ENCODE assay signal across 12 cellular contexts in genomic region chr17:72640415-72641165, GRCh38.
DNase-seq lines count a peak whose midpoint lies in the region; ATAC-seq and TF ChIP-seq lines count a peak whose summit lies in the region.
"Had no signal": no experiment of that assay in that cellular context is flagged by ENCODE, and none has a peak within 500 bp of the region (broad histone marks: within the 10 kb centered on the region; RNA-seq: fewer than 3 reads in every experiment).

No MANE protein-coding gene starts in this region.

- no peak overlapping the region for H3K4ac ChIP-seq in IMR-90 (ENCODE audit: low read depth, low read length)

- ATAC-seq in IMR-90 (ENCODE audit: low read depth): no peak
- ATAC-seq in HG02870 (IDR thresholded peaks at IDR 0.05; ENCODE audit: unreplicated experiment): no peak

- TF ChIP-seq POLR2A in IMR-90 (IDR thresholded peaks at IDR 0.05; ENCODE audit: low read depth, low read length): no peak

- no peak for TF ChIP-seq CTCF in IMR-90 (conservative IDR thresholded peaks at IDR 0.05; ENCODE audit: low read depth, low read length)

- no peak overlapping the region for H2AK5ac ChIP-seq in IMR-90 (ENCODE audit: low read depth, low read length)

- no peak overlapping the region for H2AK9ac ChIP-seq in IMR-90 (replicated peaks; ENCODE audit: low read depth, low read length, poor library complexity)

- intact Hi-C loops in IMR-90 (cut with micrococcal nuclease): no loop called here
- intact Hi-C loops in head of caudate nucleus (cut with DNase I): no loop called here

- no peak overlapping the region for H2BK15ac ChIP-seq in IMR-90 (ENCODE audit: low read depth, low read length)

- H3K9me3 ChIP-seq in IMR-90 (ENCODE audit: control insufficient read depth, insufficient read depth, low read length): no peaks in the 10 kb centered on the region
- no peaks in the 10 kb centered on the region for H3K9me3 ChIP-seq in adipocyte (ENCODE audit: control insufficient read depth, low read length)
- H3K9me3 ChIP-seq in mucosa of rectum (ENCODE audit: control insufficient read depth in 2 of 2, low read length in 2 of 2): no peaks in the 10 kb centered on the region
- H3K9me3 ChIP-seq: SK-N-SH had no signal

- POLR2A ChIA-PET in IMR-90 (lab: Charles Lee; ENCODE audit: unreplicated experiment): no interaction called here

- no TSS peak for BruUV-seq in IMR-90 (replicated peaks; lab: Mats Ljungman, UMichigan)

- H3K36me3 ChIP-seq in IMR-90 (ENCODE audit: control insufficient read depth, insufficient read depth, low read length): no peaks in the 10 kb centered on the region
- no peaks in the 10 kb centered on the region for H3K36me3 ChIP-seq in adipocyte (ENCODE audit: control insufficient read depth, insufficient read depth, low read length, severe bottlenecking)
- no peaks in the 10 kb centered on the region for H3K36me3 ChIP-seq in mucosa of rectum (ENCODE audit: control insufficient read depth in 2 of 2, insufficient read depth in 2 of 2, low read length in 2 of 2)

- no peak overlapping the region for H3K23ac ChIP-seq in IMR-90 (ENCODE audit: low read depth, low read length)

- H3K79me1 ChIP-seq in IMR-90 (ENCODE audit: low read depth in 1 of 2, low read length in 2 of 2): no peaks in the 10 kb centered on the region

- H3K27me3 ChIP-seq in IMR-90 (ENCODE audit: control insufficient read depth, insufficient read depth, low read length) (peaks cover 3% of the 10 kb centered on the region; the same call in 1 of the 2 replicates), adipocyte (replicated peaks; ENCODE audit: control insufficient read depth, insufficient read depth, low read length) (peaks cover 28% of the 10 kb centered on the region), mucosa of rectum (ENCODE audit: control insufficient read depth in 2 of 2, insufficient read depth in 2 of 2, low read length in 2 of 2) (no peaks in the 10 kb centered on the region)

- H2BK120ac ChIP-seq in IMR-90 (ENCODE audit: low read depth, low read length): no peak overlapping the region

- H2AFZ ChIP-seq in IMR-90 (replicated peaks; ENCODE audit: low read length, poor library complexity): no peak overlapping the region

- no peak overlapping the region for H3K56ac ChIP-seq in IMR-90 (ENCODE audit: extremely low read depth, insufficient read depth, low read length)

- no peak for TF ChIP-seq RAD21 in IMR-90 (IDR thresholded peaks at IDR 0.05; ENCODE audit: low read length)

- no peaks in the 10 kb centered on the region for H3K9me1 ChIP-seq in IMR-90 (ENCODE audit: insufficient read depth, low read length)

- H2BK20ac ChIP-seq in IMR-90 (ENCODE audit: low read depth, low read length): no peak overlapping the region

- in situ Hi-C loops in IMR-90 (cut with MboI; ENCODE audit: low sequenced_read_pairs): no loop called here

- H3K14ac ChIP-seq in IMR-90 (replicated peaks; ENCODE audit: low read depth, low read length): no peak overlapping the region

- WGBS in IMR-90 (ENCODE audit: extremely low coverage in 2 of 2, insufficient read length in 1 of 2), 2 experiments: 26% methylated on average over 15 of the region's 61 CpGs; no CpG with 5 or more reads in 1 of the 2 experiments

- dilution Hi-C loops in IMR-90 (cut with HindIII; ENCODE audit: low sequenced_read_pairs, unreplicated experiment): no loop called here

- CTCF ChIA-PET in IMR-90 (lab: Yijun Ruan, JAX): no interaction called here

- H4K20me1 ChIP-seq in IMR-90 (ENCODE audit: insufficient read depth, low read length): no peaks in the 10 kb centered on the region

- DNase-seq in COLO668 (lab: John Stamatoyannopoulos, UW; ENCODE audit: unreplicated experiment): peak; percentile 86
- DNase-seq in IMR-90: no peak
- DNase-seq in adipocyte (ENCODE audit: low read depth): no peak
- no peak for DNase-seq in activated CD4-positive, alpha-beta T cell treated with anti-CD3 and anti-CD28 coated beads, Interleukin-2, amount 50 U/mL, for 1 hour
- no peak for DNase-seq in head of caudate nucleus
- no peak for DNase-seq in midbrain (lab: John Stamatoyannopoulos, UW)
- DNase-seq: activated naive CD4-positive, alpha-beta T cell treated with anti-CD3 and anti-CD28 coated beads, Interleukin-2, amount 50 U/mL, for 16 hours; GOT3; SK-N-SH had no signal

- no peak overlapping the region for H2BK5ac ChIP-seq in IMR-90 (ENCODE audit: low read depth, low read length, poor library complexity, severe bottlenecking)

- H4K91ac ChIP-seq in IMR-90 (ENCODE audit: insufficient read depth, low read depth, low read length): no peak overlapping the region

- no peak overlapping the region for H4K5ac ChIP-seq in IMR-90 (ENCODE audit: low read depth, low read length)

- no peak overlapping the region for H3K18ac ChIP-seq in IMR-90 (ENCODE audit: low read depth, low read length)

- no peak overlapping the region for H3K4me3 ChIP-seq in IMR-90 (ENCODE audit: insufficient read depth, low read depth, low read length)
- peak overlapping the region; percentile 44 for H3K4me3 ChIP-seq in adipocyte (ENCODE audit: low read length)
- peak overlapping the region; percentile 58 to 69 for H3K4me3 ChIP-seq in mucosa of rectum (ENCODE audit: low read length in 2 of 2)
- H3K4me3 ChIP-seq: lung had no signal

- H3K9ac ChIP-seq in IMR-90 (ENCODE audit: low read depth, low read length) (no peak overlapping the region), adipocyte (ENCODE audit: low read length) (no peak overlapping the region), mucosa of rectum (ENCODE audit: low read depth in 1 of 2, low read length in 2 of 2) (peak overlapping the region; percentile 72 to 83)
- H3K9ac ChIP-seq: SK-N-SH had no signal

- no peak overlapping the region for H4K8ac ChIP-seq in IMR-90 (ENCODE audit: low read depth in 2 of 2, low read length in 2 of 2)

- no peak overlapping the region for H3K27ac ChIP-seq in IMR-90 (ENCODE audit: insufficient read depth, low read length)
- peak overlapping the region; percentile 91 to 94 for H3K27ac ChIP-seq in mucosa of rectum (ENCODE audit: low read depth in 2 of 2, low read length in 2 of 2)

- peak overlapping the region; percentile 26; the same call in 1 of the 2 replicates for H3K4me2 ChIP-seq in IMR-90 (ENCODE audit: low read depth, low read length)
- H3K4me2 ChIP-seq: SK-N-SH had no signal

- H3K4me1 ChIP-seq in IMR-90 (ENCODE audit: control insufficient read depth, insufficient read depth, low read length): no peaks in the 10 kb centered on the region
- H3K4me1 ChIP-seq in adipocyte (ENCODE audit: control insufficient read depth, insufficient read depth, low read length): no peaks in the 10 kb centered on the region
- H3K4me1 ChIP-seq in mucosa of rectum (ENCODE audit: control insufficient read depth in 2 of 2, insufficient read depth in 2 of 2, low read length in 2 of 2): peaks cover 16 to 21% of the 10 kb centered on the region in 2 donors

TF ChIP-seq in IMR-90, 13 proteins besides CTCF, POLR2A, EP300 and RAD21:
- no peak for TF ChIP-seq CHD1 (IDR thresholded peaks at IDR 0.05; ENCODE audit: low read depth, low read length)

Comparison
In these comparisons a context has a peak if more than half of its experiments do, and no peak if none do; other contexts are left out.
1. H3K9ac ChIP-seq: peak in mucosa of rectum (2 of 2); none in IMR-90 (single experiment) and adipocyte (single experiment).